In the genomic region with DNA sequence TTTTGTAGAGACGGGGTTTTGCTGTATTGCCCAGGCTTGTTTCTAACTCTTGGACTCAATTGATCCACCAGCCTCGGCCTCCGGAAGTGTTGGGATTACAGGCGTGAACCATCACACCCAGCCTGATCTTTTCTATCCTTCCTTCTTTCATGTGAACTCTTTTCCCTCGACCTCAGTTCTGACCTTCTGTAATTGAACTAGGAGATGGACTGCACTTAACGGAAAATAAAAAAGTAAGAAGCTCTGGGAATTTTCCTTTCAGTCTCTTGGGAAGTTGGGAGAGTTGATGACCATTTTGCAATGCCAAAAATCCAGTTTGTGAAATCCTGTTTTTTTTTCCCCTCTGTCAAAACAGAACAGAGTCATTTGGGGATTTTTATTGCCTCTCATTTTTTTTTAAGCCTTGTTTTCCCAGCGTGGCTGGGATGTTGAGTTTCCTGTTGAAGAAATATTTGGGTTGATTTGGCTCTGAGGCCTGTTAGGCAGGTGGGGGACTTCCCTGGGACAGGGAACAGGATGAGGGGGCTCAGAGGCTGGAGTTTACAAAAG, we compare ENCODE assay signal across 15 cellular contexts. TPM values are rescaled to one million over a fixed set of nuclear protein-coding genes. Genes with fewer than 3 reads are reported as not detected.
DNase-seq lines count a peak whose midpoint lies in the region; TF ChIP-seq lines count a peak whose summit lies in the region.
"Had no signal": no experiment of that assay in that cellular context is flagged by ENCODE, and none has a peak within 500 bp of the region (broad histone marks: within the 10 kb centered on the region; RNA-seq: fewer than 3 reads in every experiment).

No MANE protein-coding gene starts in this region.

- H3K36me3 ChIP-seq in esophagus muscularis mucosa = no peaks in the 10 kb centered on the region
- H3K36me3 ChIP-seq in stomach = no peaks in the 10 kb centered on the region
- no peaks in the 10 kb centered on the region for H3K36me3 ChIP-seq in HAP-1 (replicated peaks)
- no peaks in the 10 kb centered on the region for H3K36me3 ChIP-seq in endodermal cell (ENCODE audit: control insufficient read depth, insufficient read depth, low read length)
- H3K36me3 ChIP-seq: BE2C had no signal

- TF ChIP-seq EP300 in esophagus muscularis mucosa (IDR thresholded peaks at IDR 0.05) (no peak), stomach (IDR thresholded peaks at IDR 0.05) (no peak)

- CTCF ChIA-PET in activated naive CD4-positive, alpha-beta T cell treated with anti-CD3 and anti-CD28 coated beads for 36 hours (lab: Charles Lee) = interaction anchor here (0.6 kb wide), 1 partner anchor 1207 kb away, joined by 3 read pairs; no protein-coding TSS in a partner anchor

- WGBS in esophagus muscularis mucosa = 50% methylated on average over 7 of the region's 7 CpGs
- WGBS in stomach, 5 donors = 43 to 66% (median 59%) methylated on average over 7 of the region's 7 CpGs
- WGBS in endodermal cell (ENCODE audit: insufficient coverage in 1 of 2, insufficient read length in 1 of 2), 2 experiments = 85 to 87% methylated on average over 5 to 7 of the region's 7 CpGs

- H3K4me3 Mint-ChIP-seq in HFFc6 (no peak overlapping the region), mesothelial cell of epicardium (no peak overlapping the region), endodermal cell (no peak overlapping the region)
- H3K4me3 Mint-ChIP-seq in activated naive CD4-positive, alpha-beta T cell treated with anti-CD3 and anti-CD28 coated beads for 36 hours = no peak overlapping the region

- intact Hi-C loops in esophagus muscularis mucosa (cut with DNase I) (no loop called here), stomach (cut with DNase I; ENCODE audit: low total_unique reads) (no loop called here)
- intact Hi-C loops in activated naive CD4-positive, alpha-beta T cell treated with anti-CD3 and anti-CD28 coated beads for 36 hours (cut with micrococcal nuclease) = no loop called here

- DNase-seq in HFFc6 (no peak), esophagus muscularis mucosa (ENCODE audit: extremely low spot score) (no peak), mesothelial cell of epicardium (ENCODE audit: low spot score in 2 of 2, unreplicated experiment in 2 of 2) (no peak), stomach (no peak), HAP-1 (ENCODE audit: low spot score in 2 of 2) (no peak), endodermal cell (no peak), GF-D8 (lab: John Stamatoyannopoulos, UW) (no peak)
- no peak for DNase-seq in activated naive CD4-positive, alpha-beta T cell treated with anti-CD3 and anti-CD28 coated beads for 36 hours
- DNase-seq: BE2C, NCI-H187 treated with DMSO at 0.1 percent for 48 hours, PC-3, T1000 had no signal

- TF ChIP-seq CTCF in HFFc6 (IDR thresholded peaks at IDR 0.05) (no peak), esophagus muscularis mucosa (IDR thresholded peaks at IDR 0.05) (no peak), mesothelial cell of epicardium (IDR thresholded peaks at IDR 0.05; ENCODE audit: unreplicated experiment) (no peak), stomach (IDR thresholded peaks at IDR 0.05) (no peak), endodermal cell (conservative IDR thresholded peaks at IDR 0.05) (no peak)

- in situ Hi-C loops in HAP-1 (cut with MboI; ENCODE audit: low sequenced_read_pairs) = no loop called here

- peaks cover 7% of the 10 kb centered on the region for H3K9me3 Mint-ChIP-seq in HFFc6
- peaks cover 12% of the 10 kb centered on the region for H3K9me3 Mint-ChIP-seq in mesothelial cell of epicardium
- peaks cover 19% of the 10 kb centered on the region for H3K9me3 Mint-ChIP-seq in endodermal cell
- H3K9me3 Mint-ChIP-seq in activated naive CD4-positive, alpha-beta T cell treated with anti-CD3 and anti-CD28 coated beads for 36 hours = peaks cover 12% of the 10 kb centered on the region

- H3K4me1 Mint-ChIP-seq in HFFc6 (ENCODE audit: low read depth) (peaks cover 28% of the 10 kb centered on the region), mesothelial cell of epicardium (peaks cover 5% of the 10 kb centered on the region), endodermal cell (no peaks in the 10 kb centered on the region)
- H3K4me1 Mint-ChIP-seq in activated naive CD4-positive, alpha-beta T cell treated with anti-CD3 and anti-CD28 coated beads for 36 hours (ENCODE audit: low read depth) = peaks cover 4% of the 10 kb centered on the region

- peaks cover 2% of the 10 kb centered on the region; the same call in 1 of the 2 replicates for H3K27me3 Mint-ChIP-seq in HFFc6 (ENCODE audit: insufficient read depth)
- no peaks in the 10 kb centered on the region for H3K27me3 Mint-ChIP-seq in mesothelial cell of epicardium (ENCODE audit: low read depth)
- H3K27me3 Mint-ChIP-seq in endodermal cell (ENCODE audit: insufficient read depth) = peaks cover 10% of the 10 kb centered on the region
- no peaks in the 10 kb centered on the region for H3K27me3 Mint-ChIP-seq in activated naive CD4-positive, alpha-beta T cell treated with anti-CD3 and anti-CD28 coated beads for 36 hours (ENCODE audit: low read depth)

- H3K27me3 ChIP-seq in esophagus muscularis mucosa (no peaks in the 10 kb centered on the region), stomach (no peaks in the 10 kb centered on the region), HAP-1 (ENCODE audit: low read depth) (no peaks in the 10 kb centered on the region), endodermal cell (ENCODE audit: control insufficient read depth, insufficient read depth, low read length, poor library complexity, severe bottlenecking) (no peaks in the 10 kb centered on the region)
- H3K27me3 ChIP-seq: BE2C had no signal

- no peak for TF ChIP-seq POLR2A in esophagus muscularis mucosa (IDR thresholded peaks at IDR 0.05; ENCODE audit: low read depth)
- TF ChIP-seq POLR2A in stomach (IDR thresholded peaks at IDR 0.05) = no peak

- no peaks in the 10 kb centered on the region for H3K9me3 ChIP-seq in esophagus muscularis mucosa
- H3K9me3 ChIP-seq in stomach = peaks cover 0 to 8% (median 3%) of the 10 kb centered on the region in 4 donors
- peaks cover 7% of the 10 kb centered on the region for H3K9me3 ChIP-seq in HAP-1
- peaks cover 16% of the 10 kb centered on the region for H3K9me3 ChIP-seq in endodermal cell (ENCODE audit: control insufficient read depth, low read length)
- H3K9me3 ChIP-seq: BE2C had no signal

- no peak overlapping the region for H3K9ac ChIP-seq in endodermal cell (ENCODE audit: extremely low read depth, low read length, poor library complexity, severe bottlenecking)

- H3K27ac Mint-ChIP-seq in HFFc6 (peak overlapping the region; percentile 55), mesothelial cell of epicardium (peak overlapping the region; percentile 85), endodermal cell (no peak overlapping the region)
- H3K27ac Mint-ChIP-seq in activated naive CD4-positive, alpha-beta T cell treated with anti-CD3 and anti-CD28 coated beads for 36 hours = no peak overlapping the region

- no peak overlapping the region for H3K4me3 ChIP-seq in esophagus muscularis mucosa
- H3K4me3 ChIP-seq in stomach = no peak overlapping the region
- no peak overlapping the region for H3K4me3 ChIP-seq in HAP-1
- no peak overlapping the region for H3K4me3 ChIP-seq in endodermal cell (ENCODE audit: low read length)

- H3K36me3 Mint-ChIP-seq in HFFc6 (ENCODE audit: low read depth) (peaks cover 15% of the 10 kb centered on the region; the same call in 1 of the 2 replicates), mesothelial cell of epicardium (no peaks in the 10 kb centered on the region), endodermal cell (ENCODE audit: low read depth) (no peaks in the 10 kb centered on the region)
- peaks cover 2% of the 10 kb centered on the region for H3K36me3 Mint-ChIP-seq in activated naive CD4-positive, alpha-beta T cell treated with anti-CD3 and anti-CD28 coated beads for 36 hours (ENCODE audit: low read depth)

- H3K4me1 ChIP-seq in esophagus muscularis mucosa (peaks cover 47 to 76% (median 59%) of the 10 kb centered on the region in 4 donors), stomach (peaks cover 3 to 29% (median 18%) of the 10 kb centered on the region in 4 donors), HAP-1 (no peaks in the 10 kb centered on the region), endodermal cell (ENCODE audit: control insufficient read depth, insufficient read depth, low read length) (no peaks in the 10 kb centered on the region)
- H3K4me1 ChIP-seq: BE2C had no signal

- peak overlapping the region; percentile 74 to 84 (median 80) for H3K27ac ChIP-seq in esophagus muscularis mucosa (replicated peaks in 1 of 4)
- H3K27ac ChIP-seq in stomach = peak overlapping the region; percentile 52 to 86 (median 81)
- no peak overlapping the region for H3K27ac ChIP-seq in endodermal cell (ENCODE audit: low read depth, low read length)

RNA-seq across cellular contexts. Expression of a gene that starts 26.9 kb away (rescaled TPM):
- total RNA-seq in HFFc6 (2021; fragmentation: NEBNext Ultra II Directional; extraction: Animal tissue kit (Norgen Biotek cat#: 25700)) = 100 to 1,000 TPM; 315 to 413 (median 347) TPM
- total RNA-seq in esophagus muscularis mucosa (100 to 1,000 TPM; 154 to 287 (median 221) TPM), mesothelial cell of epicardium (94.7 to 102 TPM (median 99.0 TPM) in 3 replicates), stomach (100 to 1,000 TPM in 2 of 5 donors, 10 to 100 TPM in 3; 33.6 to 156 (median 44.6) TPM), endodermal cell (10 to 100 TPM; 89.5 to 92.4 TPM)
- polyA plus RNA-seq in stomach = 100 to 1,000 TPM in 1 of 3 donors, 10 to 100 TPM in 2; 75.6 to 116 (median 88.5) TPM
- polyA plus RNA-seq in endodermal cell (2013, experiment 1 of 2) = 120 TPM
- polyA plus RNA-seq in endodermal cell (2013, experiment 2 of 2) = 109 TPM
- total RNA-seq in activated naive CD4-positive, alpha-beta T cell treated with anti-CD3 and anti-CD28 coated beads for 36 hours = 10 to 100 TPM; 61.2 to 63.9 TPM

RNA-seq across cellular contexts. Expression of a gene that starts 35.7 kb away (rescaled TPM):
- under 1 TPM in 3 of 6 experiments, not detected in 3; 0.26 to 0.64 (median 0.54) TPM for total RNA-seq in HFFc6 (2021; fragmentation: NEBNext Ultra II Directional; extraction: Animal tissue kit (Norgen Biotek cat#: 25700))
- total RNA-seq in esophagus muscularis mucosa (not detected), mesothelial cell of epicardium (1.3 to 1.7 TPM (median 1.5 TPM) in 3 replicates), stomach (under 1 TPM in 1 of 5 donors, not detected in 4; 0.73 TPM), endodermal cell (1 to 10 TPM in 1 of 2 donors, under 1 TPM in 1; 0.46 to 1.8 TPM)
- not detected for polyA plus RNA-seq in stomach
- not detected for polyA plus RNA-seq in endodermal cell (2013, experiment 1 of 2)
- 0.62 TPM for polyA plus RNA-seq in endodermal cell (2013, experiment 2 of 2)
- total RNA-seq in activated naive CD4-positive, alpha-beta T cell treated with anti-CD3 and anti-CD28 coated beads for 36 hours = under 1 TPM in 1 of 2 experiments, not detected in 1; 0.40 TPM
- total RNA-seq: G401, kidney epithelial cell, PC-3 had no signal
- polyA plus RNA-seq: adipose tissue had no signal

RNA-seq across cellular contexts. Expression of a gene that starts 44.5 kb away (rescaled TPM):
- total RNA-seq in HFFc6 (2021; fragmentation: NEBNext Ultra II Directional; extraction: Animal tissue kit (Norgen Biotek cat#: 25700)) = 10 to 100 TPM; 12.2 to 14.3 (median 13.1) TPM
- 10 to 100 TPM; 77.7 to 81.8 (median 79.1) TPM for total RNA-seq in esophagus muscularis mucosa
- total RNA-seq in mesothelial cell of epicardium = 0.67 to 0.84 TPM (median 0.82 TPM) in 3 replicates
- 10 to 100 TPM in 3 of 5 donors, 1 to 10 TPM in 2; 3.2 to 59.4 (median 13.3) TPM for total RNA-seq in stomach
- polyA plus RNA-seq in stomach = 10 to 100 TPM; 20.9 to 28.9 (median 23.9) TPM
- total RNA-seq in endodermal cell = 1 to 10 TPM; 5.3 to 7.7 TPM
- polyA plus RNA-seq in endodermal cell (2013, experiment 1 of 2) = 2.0 TPM
- polyA plus RNA-seq in endodermal cell (2013, experiment 2 of 2) = 1.7 TPM
- total RNA-seq in activated naive CD4-positive, alpha-beta T cell treated with anti-CD3 and anti-CD28 coated beads for 36 hours = not detected

Comparison
In these comparisons a context has a peak if more than half of its experiments do, and no peak if none do; other contexts are left out.
1. H3K27ac Mint-ChIP-seq: peak in HFFc6 (single experiment) and mesothelial cell of epicardium (single experiment); none in endodermal cell (single experiment) and activated naive CD4-positive, alpha-beta T cell treated with anti-CD3 and anti-CD28 coated beads for 36 hours (single experiment).